In the genomic region with DNA sequence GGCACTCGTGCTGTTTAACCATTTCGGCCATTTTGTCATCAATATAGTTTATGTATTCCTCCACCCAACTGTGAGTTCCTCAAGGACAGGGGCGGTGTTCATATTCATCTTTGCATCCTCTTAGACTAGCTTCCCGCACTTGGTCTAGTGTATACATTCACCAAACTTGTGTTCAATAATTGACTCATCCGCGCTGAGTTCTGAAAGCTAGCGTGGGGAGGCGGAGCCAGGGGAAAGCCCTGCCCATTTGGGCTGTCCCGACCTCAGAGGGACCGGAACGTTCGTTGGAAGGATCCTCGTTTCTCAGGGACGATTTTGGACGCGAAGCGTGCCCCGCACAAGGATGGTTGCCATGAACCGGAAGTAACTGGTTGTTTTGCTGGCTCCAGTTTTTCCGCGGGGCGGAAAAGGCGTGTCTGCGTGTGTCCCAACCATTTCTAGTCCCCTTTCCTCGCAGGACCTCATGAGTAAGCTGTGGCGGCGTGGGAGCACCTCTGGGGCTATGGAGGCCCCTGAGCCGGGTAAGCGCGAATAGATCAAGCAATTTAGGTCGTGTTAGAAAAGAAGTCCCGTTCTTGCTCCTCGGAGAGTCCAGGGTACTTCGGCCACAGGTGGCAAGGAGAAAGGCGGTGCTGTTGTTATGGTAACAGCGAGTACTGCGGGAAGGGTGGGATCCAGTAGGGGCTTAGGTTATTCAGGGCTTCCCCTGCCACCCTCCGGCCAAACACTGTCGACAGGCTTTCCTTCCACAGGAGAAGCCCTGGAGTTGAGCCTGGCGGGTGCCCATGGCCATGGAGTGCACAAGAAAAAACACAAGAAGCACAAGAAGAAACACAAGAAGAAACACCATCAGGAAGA, we compare ENCODE assay signal across 8 cellular contexts. TPM values are rescaled to one million over a fixed set of nuclear protein-coding genes. Genes with fewer than 3 reads are reported as not detected.
DNase-seq lines count a peak whose midpoint lies in the region; ATAC-seq, FAIRE-seq and TF ChIP-seq lines count a peak whose summit lies in the region.

Gene INO80B (plus strand): TSS at position 434 of the 858 bp plus-strand sequence. CDS start 30 bp downstream, at position 464.

- FAIRE-seq in H54 (lab: Jason Lieb, UNC) = peak; percentile 83

- peaks cover 57 to 71% of the 10 kb centered on the region in 2 donors for H3K4me1 Mint-ChIP-seq in natural killer cell treated with Interleukin-12 subunit alpha and Interleukin-12 subunit beta and Interleukin-15 and Interleukin-18, amount 100 ng/mL, for 72 hours (ENCODE audit: low read depth in 2 of 2)

- peaks cover 30% of the 10 kb centered on the region for H3K79me2 ChIP-seq in Loucy (ENCODE audit: insufficient read depth, low read length)

- peak; percentile 69 to 80 for ATAC-seq in natural killer cell treated with Interleukin-12 subunit alpha and Interleukin-12 subunit beta and Interleukin-15 and Interleukin-18, amount 100 ng/mL, for 72 hours
- peak; percentile 53 for ATAC-seq in stimulated activated naive CD8-positive, alpha-beta T cell treated with anti-CD3 and anti-CD28 coated beads, Interleukin-15, Interleukin-2, amounts not matched to agents 100 U/mL and 50 U/mL, for 24 hours

- peak within 1 kb of the TSS; percentile 97 for H3K4me3 ChIP-seq in Loucy (ENCODE audit: low read length, poor library complexity, severe bottlenecking)
- peak within 1 kb of the TSS; percentile 94 for H3K4me3 ChIP-seq in fibroblast of mammary gland (ENCODE audit: control insufficient read depth, low read depth, low read length)

- H3K9me3 Mint-ChIP-seq in natural killer cell treated with Interleukin-12 subunit alpha and Interleukin-12 subunit beta and Interleukin-15 and Interleukin-18, amount 100 ng/mL, for 72 hours = no peaks in the 10 kb centered on the region

- H3K9me3 ChIP-seq in Loucy (ENCODE audit: insufficient read depth, low read depth, low read length) = no peaks in the 10 kb centered on the region

- DNase-seq in Daoy (ENCODE audit: low read depth) = peak; percentile 96
- peak; percentile 82 for DNase-seq in H54 (ENCODE audit: insufficient read length, low spot score)
- DNase-seq in activated T-helper 9 cell treated with anti-CD3 and anti-CD28 coated beads, Interleukin-2, amount 50 U/mL, for 16 hours (ENCODE audit: low read depth) = peak; percentile 94
- DNase-seq in fibroblast of mammary gland (ENCODE audit: low read depth) = peak; percentile 99
- peak; percentile 97 for DNase-seq in natural killer cell treated with Interleukin-12 subunit alpha and Interleukin-12 subunit beta and Interleukin-15 and Interleukin-18, amount 100 ng/mL, for 72 hours (ENCODE audit: low spot score)
- peak; percentile 96 for DNase-seq in stimulated activated naive CD8-positive, alpha-beta T cell treated with anti-CD3 and anti-CD28 coated beads, Interleukin-15, Interleukin-2, amounts not matched to agents 100 U/mL and 50 U/mL, for 24 hours

- H3K36me3 ChIP-seq in Loucy (ENCODE audit: insufficient read depth, low read length) = no peaks in the 10 kb centered on the region

- H3K27me3 Mint-ChIP-seq in natural killer cell treated with Interleukin-12 subunit alpha and Interleukin-12 subunit beta and Interleukin-15 and Interleukin-18, amount 100 ng/mL, for 72 hours = no peaks in the 10 kb centered on the region

- H3F3A ChIP-seq in Loucy (ENCODE audit: low read depth) = peaks cover 9% of the 10 kb centered on the region

- H3K27me3 ChIP-seq in Loucy (ENCODE audit: insufficient read depth, low read length, poor library complexity, severe bottlenecking) = no peaks in the 10 kb centered on the region

- peaks cover 5% of the 10 kb centered on the region for H3K36me3 Mint-ChIP-seq in natural killer cell treated with Interleukin-12 subunit alpha and Interleukin-12 subunit beta and Interleukin-15 and Interleukin-18, amount 100 ng/mL, for 72 hours

- H3K27ac Mint-ChIP-seq in natural killer cell treated with Interleukin-12 subunit alpha and Interleukin-12 subunit beta and Interleukin-15 and Interleukin-18, amount 100 ng/mL, for 72 hours = peak within 1 kb of the TSS; percentile 91 to 98

- peak within 1 kb of the TSS; percentile 76 for H2AFZ ChIP-seq in Loucy (ENCODE audit: low read length)

- peak within 1 kb of the TSS; percentile 98 for H3K4me2 ChIP-seq in Loucy (ENCODE audit: low read depth, low read length, poor library complexity, severe bottlenecking)

- peak within 1 kb of the TSS; percentile 95 for H3K9ac ChIP-seq in Loucy (ENCODE audit: low read depth, low read length, poor library complexity, severe bottlenecking)

- H3K4me3 Mint-ChIP-seq in natural killer cell treated with Interleukin-12 subunit alpha and Interleukin-12 subunit beta and Interleukin-15 and Interleukin-18, amount 100 ng/mL, for 72 hours = peak within 1 kb of the TSS; percentile 98

- no peaks in the 10 kb centered on the region for H4K20me1 ChIP-seq in Loucy (ENCODE audit: insufficient read depth, low read length, poor library complexity, severe bottlenecking)

- TF ChIP-seq POLR2A in H54 (IDR thresholded peaks at IDR 0.05; ENCODE audit: low read depth, low read length) (peak; percentile 11; the same call in 1 of the 2 replicates), Raji (IDR thresholded peaks at IDR 0.05; ENCODE audit: insufficient read depth, low read depth, low read length) (peak; percentile 81)

- H3K4me1 ChIP-seq in Loucy (ENCODE audit: insufficient read depth, low read length, poor library complexity, severe bottlenecking) = peaks cover 36% of the 10 kb centered on the region

- TF ChIP-seq CTCF in Loucy (conservative IDR thresholded peaks at IDR 0.05; ENCODE audit: low read length) = no peak; the same call in 1 of the 2 replicates
- no peak for TF ChIP-seq CTCF in fibroblast of mammary gland (conservative IDR thresholded peaks at IDR 0.05; ENCODE audit: control insufficient read depth, insufficient read depth, low read depth, low read length)

- H3K9me2 ChIP-seq in Loucy (replicated peaks; ENCODE audit: low read depth, low read length) = no peaks in the 10 kb centered on the region

RNA-seq across cellular contexts. Expression of gene INO80B, which starts in this region (rescaled TPM):
- 13.8 and 17.8 TPM in 2 replicates for total RNA-seq in Daoy (2014; rRNA removed; shearing (Covaris generic))
- 10 to 100 TPM; 42.3 to 45.6 TPM for total RNA-seq in natural killer cell treated with Interleukin-12 subunit alpha and Interleukin-12 subunit beta and Interleukin-15 and Interleukin-18, amount 100 ng/mL, for 72 hours

Comparison
In these comparisons a context has a peak if more than half of its experiments do, and no peak if none do; other contexts are left out.
1. Peak in every context shown above with its lines: DNase-seq, ATAC-seq and H3K4me3 ChIP-seq.